Comparison of ENCODE assay signal across 8 cellular contexts in the genomic region with DNA sequence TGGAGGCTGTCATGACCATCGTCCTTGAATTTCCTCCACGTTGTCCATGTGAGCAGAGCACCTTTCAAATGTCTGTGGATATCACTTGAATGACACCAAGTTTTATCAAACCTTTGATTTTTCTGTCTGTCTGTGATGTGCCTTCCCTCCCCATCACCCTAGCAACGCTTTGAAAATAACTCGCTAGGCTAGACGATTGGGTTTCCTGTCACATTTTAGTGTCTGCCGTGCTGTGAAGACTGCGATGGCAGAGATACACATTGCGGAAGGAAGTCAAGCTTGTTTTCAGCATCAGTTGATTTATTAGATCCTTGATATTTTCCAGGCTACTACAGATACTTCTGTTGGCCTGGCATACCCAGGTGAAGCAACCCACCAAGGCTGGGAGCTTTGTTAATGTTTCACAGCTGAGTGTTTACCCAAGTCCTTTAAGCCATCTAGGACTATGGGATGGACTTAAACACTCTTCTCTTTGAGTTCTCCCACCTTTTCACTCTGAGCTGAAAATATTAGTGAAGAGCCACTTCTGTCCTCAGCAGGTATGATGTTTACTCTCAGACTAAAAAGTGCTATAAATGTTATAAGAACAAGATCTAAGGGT.
DNase-seq lines count a peak whose midpoint lies in the region; ATAC-seq and TF ChIP-seq lines count a peak whose summit lies in the region.

No MANE protein-coding gene starts in this region.

- BruUV-seq in PC-9 (replicated peaks; lab: Mats Ljungman, UMichigan): no TSS peak

- H3K36me3 ChIP-seq in PC-9 (ENCODE audit: low read depth): no peaks in the 10 kb centered on the region

- H3K27me3 ChIP-seq in PC-9 (ENCODE audit: insufficient read depth, low read depth): no peaks in the 10 kb centered on the region

- H3K9me3 Mint-ChIP-seq in activated naive CD8-positive, alpha-beta T cell treated with anti-CD3 and anti-CD28 coated beads, Interleukin-2, amount 10 ng/mL, durations not matched to agents 7 days and 5 days: peaks cover 6% of the 10 kb centered on the region

- no peak overlapping the region for H2AFZ ChIP-seq in PC-9

- no peaks in the 10 kb centered on the region for H3K9me2 ChIP-seq in PC-9 (ENCODE audit: insufficient read depth)

- peak overlapping the region; percentile 90 for H3K27ac Mint-ChIP-seq in activated naive CD8-positive, alpha-beta T cell treated with anti-CD3 and anti-CD28 coated beads, Interleukin-2, amount 10 ng/mL, durations not matched to agents 7 days and 5 days

- POLR2A ChIA-PET in activated naive CD8-positive, alpha-beta T cell treated with anti-CD3 and anti-CD28 coated beads, Interleukin-2, amount 10 ng/mL, durations not matched to agents 7 days and 5 days (lab: Charles Lee): interaction anchor here (0.6 to 3.3 kb wide), 10 partner anchors 13 to 132 kb away, joined by 3 to 38 read pairs (median 4); partner anchors contain the start of gene CD44
- POLR2A ChIA-PET in PC-9 (lab: Charles Lee; ENCODE audit: unreplicated experiment): no interaction called here

- peaks cover 17% of the 10 kb centered on the region; the same call in 1 of the 2 replicates for H3F3A ChIP-seq in PC-9 (ENCODE audit: insufficient read depth, low read depth)

- peaks cover 25% of the 10 kb centered on the region for H3K36me3 Mint-ChIP-seq in activated naive CD8-positive, alpha-beta T cell treated with anti-CD3 and anti-CD28 coated beads, Interleukin-2, amount 10 ng/mL, durations not matched to agents 7 days and 5 days

- DNase-seq in T follicular helper cell (ENCODE audit: low read depth) (peak; percentile 82), H4 (ENCODE audit: low spot score) (no peak), glomerular visceral epithelial cell (ENCODE audit: extremely low spot score) (no peak), PC-9 (no peak)
- peak; percentile 42 for DNase-seq in activated naive CD8-positive, alpha-beta T cell treated with anti-CD3 and anti-CD28 coated beads, Interleukin-2, amount 10 ng/mL, durations not matched to agents 7 days and 5 days
- DNase-seq in stimulated activated CD4-positive, alpha-beta T cell treated with anti-CD3 and anti-CD28 coated beads, TNF-alpha, amount 100 ng/mL, for 4 hours (ENCODE audit: low read depth in 3 of 3): peak in 2 of 3 experiments; percentile 38 to 57

- CTCF ChIA-PET in PC-9 (lab: Charles Lee): no interaction called here

- peak overlapping the region; percentile 86 for H3K4me3 Mint-ChIP-seq in activated naive CD8-positive, alpha-beta T cell treated with anti-CD3 and anti-CD28 coated beads, Interleukin-2, amount 10 ng/mL, durations not matched to agents 7 days and 5 days

- H3K4me2 ChIP-seq in PC-9: no peak overlapping the region

- H3K4me1 ChIP-seq in PC-9 (replicated peaks; ENCODE audit: insufficient read depth): peaks cover 25% of the 10 kb centered on the region

- H3K27ac ChIP-seq in PC-9: no peak overlapping the region

- H3K27me3 Mint-ChIP-seq in activated naive CD8-positive, alpha-beta T cell treated with anti-CD3 and anti-CD28 coated beads, Interleukin-2, amount 10 ng/mL, durations not matched to agents 7 days and 5 days: no peaks in the 10 kb centered on the region

- intact Hi-C loops in PC-9 (cut with micrococcal nuclease; ENCODE audit: unreplicated experiment): no loop called here

- TF ChIP-seq CTCF in PC-9 (conservative IDR thresholded peaks at IDR 0.05): no peak

- H3K4me3 ChIP-seq in PC-9: no peak overlapping the region

- no peaks in the 10 kb centered on the region for H3K79me2 ChIP-seq in PC-9 (ENCODE audit: low read depth)

- H3K9me3 ChIP-seq in PC-9 (ENCODE audit: insufficient read depth, low read depth): 0 out of 2 replicates have a peak, but pooled peaks cover 7% of the 10 kb centered on the region

- no peaks in the 10 kb centered on the region for H4K20me1 ChIP-seq in PC-9 (ENCODE audit: insufficient read depth)

- peak; percentile 35 for ATAC-seq in GM21619 (IDR thresholded peaks at IDR 0.05; ENCODE audit: unreplicated experiment)
- peak; percentile 81 for ATAC-seq in activated naive CD8-positive, alpha-beta T cell treated with anti-CD3 and anti-CD28 coated beads, Interleukin-2, amount 10 ng/mL, durations not matched to agents 7 days and 5 days (ENCODE audit: low read depth)
- ATAC-seq in HG03432 (IDR thresholded peaks at IDR 0.05; ENCODE audit: unreplicated experiment): no peak

- peaks cover 55% of the 10 kb centered on the region for H3K4me1 Mint-ChIP-seq in activated naive CD8-positive, alpha-beta T cell treated with anti-CD3 and anti-CD28 coated beads, Interleukin-2, amount 10 ng/mL, durations not matched to agents 7 days and 5 days

Comparison
In these comparisons a context has a peak if more than half of its experiments do, and no peak if none do; other contexts are left out.
1. DNase-seq: peak in T follicular helper cell (single experiment), activated naive CD8-positive, alpha-beta T cell treated with anti-CD3 and anti-CD28 coated beads, Interleukin-2, amount 10 ng/mL, durations not matched to agents 7 days and 5 days (single experiment) and stimulated activated CD4-positive, alpha-beta T cell treated with anti-CD3 and anti-CD28 coated beads, TNF-alpha, amount 100 ng/mL, for 4 hours (2 of 3); none in H4 (single experiment), glomerular visceral epithelial cell (single experiment) and PC-9 (0 of 2).